In the genomic region with DNA sequence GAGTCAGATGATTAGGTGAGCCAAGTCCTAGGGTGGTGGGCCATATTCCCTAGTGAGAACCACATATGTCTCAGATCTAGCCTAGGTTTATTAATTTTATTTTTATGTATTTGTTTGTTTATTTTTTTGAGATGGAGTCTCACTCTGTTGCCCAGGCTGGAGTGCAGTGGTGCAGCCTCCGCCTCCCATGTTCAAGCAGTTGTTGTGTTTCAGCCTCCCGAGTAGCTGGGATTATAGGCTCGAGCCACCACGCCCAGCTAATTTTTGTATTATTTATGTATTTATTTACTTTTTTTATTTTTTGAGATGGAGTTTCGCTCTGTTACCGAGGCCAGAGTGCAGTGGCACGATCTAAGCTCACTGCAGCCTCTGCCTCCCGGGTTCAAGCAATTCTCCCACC, we compare ENCODE assay signal across 33 cellular contexts.
"Had no signal": no experiment of that assay in that cellular context is flagged by ENCODE, and none has a peak within 500 bp of the region (broad histone marks: within the 10 kb centered on the region; RNA-seq: fewer than 3 reads in every experiment).

No MANE protein-coding gene starts in this region.

- DNase-seq: Karpas-422, Kasumi-1, MG63, MM.1S, MV-4-11, NCI-H1048, NCI-H1092, NCI-H1092 treated with DMSO at 0.1 percent for 48 hours, NCI-H1105, NCI-H1105 treated with DMSO at 0.1 percent for 48 hours, NCI-H1417, NCI-H1417 treated with DMSO at 0.1 percent for 48 hours, NCI-H1436, NCI-H1436 treated with DMSO at 0.1 percent for 48 hours, NCI-H146, NCI-H1694, NCI-H1694 treated with DMSO at 0.1 percent for 48 hours, NCI-H187, NCI-H187 treated with DMSO at 0.1 percent for 48 hours, NCI-H1930, NCI-H2029, NCI-H2029 treated with DMSO at 0.1 percent for 48 hours, NCI-H2081, NCI-H2081 treated with DMSO at 0.1 percent for 48 hours, NCI-H2107, NCI-H2171, NCI-H2171 treated with DMSO at 0.1 percent for 48 hours, NCI-H2227 treated with DMSO at 0.1 percent for 48 hours, NCI-H226, NCI-H345, NCI-H446, NCI-H446 treated with DMSO at 0.1 percent for 48 hours, NCI-H510A had no signal
